Comparison of ENCODE assay signal across 26 cellular contexts in genomic region chr5:139378941-139379361, GRCh38. TPM values are rescaled to one million over a fixed set of nuclear protein-coding genes. Genes with fewer than 3 reads are reported as not detected.
DNase-seq lines count a peak whose midpoint lies in the region; ATAC-seq, FAIRE-seq and TF ChIP-seq lines count a peak whose summit lies in the region.
"Had no signal": no experiment of that assay in that cellular context is flagged by ENCODE, and none has a peak within 500 bp of the region (broad histone marks: within the 10 kb centered on the region; RNA-seq: fewer than 3 reads in every experiment).

No MANE protein-coding gene starts in this region.

- H3K4me3 ChIP-seq in Peyer's patch, result no peak overlapping the region
- H3K4me3 ChIP-seq in small intestine (ENCODE audit: low read depth in 1 of 2, low read length in 2 of 2), result no peak overlapping the region
- H3K4me3 ChIP-seq in esophagus muscularis mucosa, result no peak overlapping the region
- no peak overlapping the region for H3K4me3 ChIP-seq in thyroid gland (replicated peaks in 1 of 3)
- H3K4me3 ChIP-seq: HAP-1, right lobe of liver, uterus had no signal

- H3K9me3 Mint-ChIP-seq in activated naive CD8-positive, alpha-beta T cell treated with anti-CD3 and anti-CD28 coated beads, Interleukin-2, amount 10 ng/mL, durations not matched to agents 7 days and 5 days, result no peaks in the 10 kb centered on the region
- no peaks in the 10 kb centered on the region for H3K9me3 Mint-ChIP-seq in activated naive CD8-positive, alpha-beta T cell treated with anti-CD3 and anti-CD28 coated beads for 36 hours
- H3K9me3 Mint-ChIP-seq: activated CD4-positive, alpha-beta T cell treated with anti-CD3 and anti-CD28 coated beads, Interleukin-2, amount 10 ng/mL, durations not matched to agents 7 days and 5 days; nephron progenitor cell; T-helper 2 cell treated with Interferon-gamma antibody and Interleukin-4, amounts not matched to agents 5 μg/mL and 100 μg/mL, for 36 hours had no signal

- H3K9me3 ChIP-seq in Peyer's patch (no peaks in the 10 kb centered on the region), small intestine (ENCODE audit: control insufficient read depth, low read depth) (no peaks in the 10 kb centered on the region), esophagus muscularis mucosa (no peaks in the 10 kb centered on the region), thyroid gland (no peaks in the 10 kb centered on the region)
- H3K9me3 ChIP-seq: HAP-1, right lobe of liver, SK-N-SH, uterus had no signal

- H3K27ac Mint-ChIP-seq in activated naive CD8-positive, alpha-beta T cell treated with anti-CD3 and anti-CD28 coated beads, Interleukin-2, amount 10 ng/mL, durations not matched to agents 7 days and 5 days, result no peak overlapping the region
- H3K27ac Mint-ChIP-seq in activated naive CD8-positive, alpha-beta T cell treated with anti-CD3 and anti-CD28 coated beads for 36 hours, result no peak overlapping the region
- H3K27ac Mint-ChIP-seq: activated CD4-positive, alpha-beta T cell treated with anti-CD3 and anti-CD28 coated beads, Interleukin-2, amount 10 ng/mL, durations not matched to agents 7 days and 5 days; nephron progenitor cell; T-helper 2 cell treated with Interferon-gamma antibody and Interleukin-4, amounts not matched to agents 5 μg/mL and 100 μg/mL, for 36 hours had no signal

- no peak for ATAC-seq in activated naive CD8-positive, alpha-beta T cell treated with anti-CD3 and anti-CD28 coated beads, Interleukin-2, amount 10 ng/mL, durations not matched to agents 7 days and 5 days (ENCODE audit: low read depth)
- ATAC-seq in esophagus mucosa, result peak; percentile 7
- ATAC-seq: right lobe of liver had no signal

- no peak for FAIRE-seq in small intestine (lab: Jason Lieb, UNC)
- FAIRE-seq: A204.1 had no signal

- TF ChIP-seq CTCF in Peyer's patch (IDR thresholded peaks at IDR 0.05) (no peak), esophagus muscularis mucosa (IDR thresholded peaks at IDR 0.05) (no peak), thyroid gland (IDR thresholded peaks at IDR 0.05) (no peak)

- TF ChIP-seq EP300 in esophagus muscularis mucosa (IDR thresholded peaks at IDR 0.05), result no peak

- WGBS in small intestine, 3 donors, result 19 to 63% (median 45%) methylated on average over 13 of the region's 13 CpGs
- WGBS in esophagus muscularis mucosa, result 81% methylated on average over 13 of the region's 13 CpGs
- 83 to 87% methylated on average over 12 to 13 of the region's 13 CpGs for WGBS in thyroid gland, 2 donors

- TF ChIP-seq POLR2A in Peyer's patch (IDR thresholded peaks at IDR 0.05) (no peak), esophagus muscularis mucosa (IDR thresholded peaks at IDR 0.05; ENCODE audit: low read depth) (no peak), thyroid gland (IDR thresholded peaks at IDR 0.05) (no peak)

- H3K4me1 ChIP-seq in Peyer's patch (peaks cover 0 to 22% (median 3%) of the 10 kb centered on the region in 4 donors), small intestine (ENCODE audit: control insufficient read depth in 2 of 2, insufficient read depth in 1 of 2, low read depth in 1 of 2, low read length in 1 of 2) (peaks cover 5 to 9% of the 10 kb centered on the region in 2 donors), esophagus muscularis mucosa (peaks cover 0 to 21% (median 8%) of the 10 kb centered on the region in 4 donors), thyroid gland (peaks cover 3% of the 10 kb centered on the region in 2 donors)
- H3K4me1 ChIP-seq: HAP-1, uterus had no signal

- H3K36me3 ChIP-seq in Peyer's patch (peaks cover 0 to 25% (median 0%) of the 10 kb centered on the region in 3 donors), small intestine (ENCODE audit: control insufficient read depth in 2 of 2, insufficient read depth in 2 of 2, low read length in 2 of 2) (no peaks in the 10 kb centered on the region), esophagus muscularis mucosa (peaks cover 0 to 12% (median 0%) of the 10 kb centered on the region in 4 donors), thyroid gland (no peaks in the 10 kb centered on the region)
- H3K36me3 ChIP-seq: HAP-1, uterus had no signal

- DNase-seq in activated naive CD8-positive, alpha-beta T cell treated with anti-CD3 and anti-CD28 coated beads, Interleukin-2, amount 10 ng/mL, durations not matched to agents 7 days and 5 days, result peak; percentile 22
- DNase-seq in activated naive CD8-positive, alpha-beta T cell treated with anti-CD3 and anti-CD28 coated beads for 36 hours, result no peak
- DNase-seq in Peyer's patch, result peak in 2 of 3 donors; percentile 19 to 41
- peak; percentile 82 for DNase-seq in small intestine
- no peak for DNase-seq in esophagus muscularis mucosa (ENCODE audit: extremely low spot score)
- no peak for DNase-seq in EL
- DNase-seq in thyroid gland, result no peak
- DNase-seq: activated CD4-positive, alpha-beta T cell treated with anti-CD3 and anti-CD28 coated beads, Interleukin-2, amount 10 ng/mL, durations not matched to agents 7 days and 5 days; AML-193; NCI-H1092; NCI-H1930; NCI-H2227 treated with DMSO at 0.1 percent for 48 hours; NCI-H748 treated with DMSO at 0.1 percent for 48 hours; nephron progenitor cell; SK-N-SH had no signal

- no peaks in the 10 kb centered on the region for H3K27me3 ChIP-seq in Peyer's patch
- no peaks in the 10 kb centered on the region for H3K27me3 ChIP-seq in small intestine (ENCODE audit: control insufficient read depth in 2 of 2, insufficient read depth in 2 of 2, low read length in 2 of 2)
- H3K27me3 ChIP-seq in esophagus muscularis mucosa, result no peaks in the 10 kb centered on the region
- H3K27me3 ChIP-seq in thyroid gland, result no peaks in the 10 kb centered on the region
- H3K27me3 ChIP-seq: right lobe of liver, uterus had no signal

- H3K4me3 Mint-ChIP-seq in activated naive CD8-positive, alpha-beta T cell treated with anti-CD3 and anti-CD28 coated beads, Interleukin-2, amount 10 ng/mL, durations not matched to agents 7 days and 5 days, result no peak overlapping the region
- H3K4me3 Mint-ChIP-seq in activated naive CD8-positive, alpha-beta T cell treated with anti-CD3 and anti-CD28 coated beads for 36 hours, result no peak overlapping the region
- H3K4me3 Mint-ChIP-seq: activated CD4-positive, alpha-beta T cell treated with anti-CD3 and anti-CD28 coated beads, Interleukin-2, amount 10 ng/mL, durations not matched to agents 7 days and 5 days; nephron progenitor cell; T-helper 2 cell treated with Interferon-gamma antibody and Interleukin-4, amounts not matched to agents 5 μg/mL and 100 μg/mL, for 36 hours had no signal

- H3K36me3 Mint-ChIP-seq in activated naive CD8-positive, alpha-beta T cell treated with anti-CD3 and anti-CD28 coated beads, Interleukin-2, amount 10 ng/mL, durations not matched to agents 7 days and 5 days, result peaks cover 10% of the 10 kb centered on the region
- H3K36me3 Mint-ChIP-seq in activated naive CD8-positive, alpha-beta T cell treated with anti-CD3 and anti-CD28 coated beads for 36 hours, result no peaks in the 10 kb centered on the region

- POLR2A ChIA-PET in activated naive CD8-positive, alpha-beta T cell treated with anti-CD3 and anti-CD28 coated beads, Interleukin-2, amount 10 ng/mL, durations not matched to agents 7 days and 5 days (lab: Charles Lee), result interaction anchor here (0.7 to 0.8 kb wide), 2 partner anchors 9 to 85 kb away, joined by 3 read pairs; partner anchors contain the start of gene MATR3

- no peaks in the 10 kb centered on the region for H3K27me3 Mint-ChIP-seq in activated naive CD8-positive, alpha-beta T cell treated with anti-CD3 and anti-CD28 coated beads, Interleukin-2, amount 10 ng/mL, durations not matched to agents 7 days and 5 days
- H3K27me3 Mint-ChIP-seq in activated naive CD8-positive, alpha-beta T cell treated with anti-CD3 and anti-CD28 coated beads for 36 hours, result no peaks in the 10 kb centered on the region
- H3K27me3 Mint-ChIP-seq: activated CD4-positive, alpha-beta T cell treated with anti-CD3 and anti-CD28 coated beads, Interleukin-2, amount 10 ng/mL, durations not matched to agents 7 days and 5 days had no signal

- peaks cover 17% of the 10 kb centered on the region for H3K4me1 Mint-ChIP-seq in activated naive CD8-positive, alpha-beta T cell treated with anti-CD3 and anti-CD28 coated beads, Interleukin-2, amount 10 ng/mL, durations not matched to agents 7 days and 5 days
- H3K4me1 Mint-ChIP-seq in activated naive CD8-positive, alpha-beta T cell treated with anti-CD3 and anti-CD28 coated beads for 36 hours, result peaks cover 2% of the 10 kb centered on the region

- intact Hi-C loops in esophagus muscularis mucosa (cut with DNase I) (no loop called here), thyroid gland (cut with DNase I) (no loop called here)

- H3K27ac ChIP-seq in Peyer's patch, result no peak overlapping the region
- H3K27ac ChIP-seq in small intestine (ENCODE audit: low read depth in 1 of 2, low read length in 1 of 2), result peak overlapping the region; percentile 1 to 2
- H3K27ac ChIP-seq in esophagus muscularis mucosa (replicated peaks in 1 of 4), result no peak overlapping the region
- no peak overlapping the region for H3K27ac ChIP-seq in thyroid gland
- H3K27ac ChIP-seq: epithelial cell of prostate, right lobe of liver, uterus, VCaP had no signal

RNA-seq across cellular contexts. Expression of gene SLC23A1, which starts 4.1 kb away (rescaled TPM):
- 1 to 10 TPM; 1.3 to 1.8 TPM for total RNA-seq in activated naive CD8-positive, alpha-beta T cell treated with anti-CD3 and anti-CD28 coated beads, Interleukin-2, amount 10 ng/mL, durations not matched to agents 7 days and 5 days
- not detected for total RNA-seq in activated naive CD8-positive, alpha-beta T cell treated with anti-CD3 and anti-CD28 coated beads for 36 hours
- total RNA-seq in Peyer's patch, result 100 to 1,000 TPM in 3 of 4 donors, 1 to 10 TPM in 1; 1.7 to 198 (median 143) TPM
- total RNA-seq in esophagus mucosa, result 0.28 TPM
- 10 to 100 TPM in 2 of 3 donors, 1 to 10 TPM in 1; 7.1 to 13.0 (median 11.9) TPM for polyA plus RNA-seq in small intestine
- not detected for total RNA-seq in esophagus muscularis mucosa
- total RNA-seq in thyroid gland, result not detected
- total RNA-seq: cerebellum, fibroblast of villous mesenchyme, RPMI7951 had no signal
- polyA plus RNA-seq: SK-N-SH had no signal

RNA-seq across cellular contexts. Expression of gene MZB1, which starts 10.8 kb away (rescaled TPM):
- total RNA-seq in activated naive CD8-positive, alpha-beta T cell treated with anti-CD3 and anti-CD28 coated beads, Interleukin-2, amount 10 ng/mL, durations not matched to agents 7 days and 5 days, result 10 to 100 TPM; 21.8 to 22.6 TPM
- 10 to 100 TPM; 10.4 to 10.6 TPM for total RNA-seq in activated naive CD8-positive, alpha-beta T cell treated with anti-CD3 and anti-CD28 coated beads for 36 hours
- total RNA-seq in Peyer's patch (10 to 100 TPM in 1 of 4 donors, 1 to 10 TPM in 3; 1.4 to 18.2 (median 4.4) TPM), esophagus mucosa (3.3 TPM), esophagus muscularis mucosa (under 1 TPM in 2 of 4 donors, not detected in 2; 0.78 to 0.99 TPM), thyroid gland (1 to 10 TPM in 2 of 4 donors, not detected in 2; 1.1 to 6.0 TPM)
- 10 to 100 TPM in 2 of 3 donors, 1 to 10 TPM in 1; 2.7 to 58.9 (median 13.9) TPM for polyA plus RNA-seq in small intestine
- total RNA-seq: RPMI7951 had no signal
- polyA plus RNA-seq: SK-N-SH had no signal

RNA-seq across cellular contexts. Expression of gene PROB1, which starts 16.0 kb away (rescaled TPM):
- 1 to 10 TPM; 4.1 to 4.3 TPM for total RNA-seq in activated naive CD8-positive, alpha-beta T cell treated with anti-CD3 and anti-CD28 coated beads, Interleukin-2, amount 10 ng/mL, durations not matched to agents 7 days and 5 days
- 1 to 10 TPM; 5.5 to 6.2 TPM for total RNA-seq in activated naive CD8-positive, alpha-beta T cell treated with anti-CD3 and anti-CD28 coated beads for 36 hours
- total RNA-seq in Peyer's patch, result under 1 TPM; 0.18 to 0.94 (median 0.84) TPM
- total RNA-seq in esophagus mucosa, result 1.9 TPM
- polyA plus RNA-seq in small intestine, result 1 to 10 TPM in 1 of 3 donors, under 1 TPM in 2; 0.45 to 1.0 (median 0.54) TPM
- 10 to 100 TPM in 2 of 4 donors, 1 to 10 TPM in 2; 2.5 to 11.0 (median 7.8) TPM for total RNA-seq in esophagus muscularis mucosa
- total RNA-seq in thyroid gland, result 1 to 10 TPM; 1.6 to 4.2 (median 1.9) TPM

RNA-seq across cellular contexts. Expression of gene SPATA24, which starts 24.9 kb away (rescaled TPM):
- total RNA-seq in activated naive CD8-positive, alpha-beta T cell treated with anti-CD3 and anti-CD28 coated beads, Interleukin-2, amount 10 ng/mL, durations not matched to agents 7 days and 5 days, result 1 to 10 TPM; 6.3 to 6.4 TPM
- 1 to 10 TPM; 2.2 to 4.0 TPM for total RNA-seq in activated naive CD8-positive, alpha-beta T cell treated with anti-CD3 and anti-CD28 coated beads for 36 hours
- total RNA-seq in Peyer's patch (10 to 100 TPM in 1 of 4 donors, 1 to 10 TPM in 1, not detected in 2; 3.1 to 11.6 TPM), esophagus mucosa (3.7 TPM), esophagus muscularis mucosa (1 to 10 TPM; 2.9 to 6.5 (median 4.8) TPM), thyroid gland (10 to 100 TPM in 1 of 4 donors, 1 to 10 TPM in 3; 6.5 to 14.2 (median 7.3) TPM)
- polyA plus RNA-seq in small intestine, result 10 to 100 TPM in 2 of 3 donors, 1 to 10 TPM in 1; 7.2 to 15.1 (median 14.1) TPM

RNA-seq across cellular contexts. Expression of gene PAIP2, which starts 37.3 kb away (rescaled TPM):
- total RNA-seq in activated naive CD8-positive, alpha-beta T cell treated with anti-CD3 and anti-CD28 coated beads, Interleukin-2, amount 10 ng/mL, durations not matched to agents 7 days and 5 days, result 100 to 1,000 TPM; 108 to 118 TPM
- total RNA-seq in activated naive CD8-positive, alpha-beta T cell treated with anti-CD3 and anti-CD28 coated beads for 36 hours, result 10 to 100 TPM; 91.7 to 94.0 TPM
- total RNA-seq in Peyer's patch, result 10 to 100 TPM; 24.3 to 77.6 (median 35.6) TPM
- 38.1 TPM for total RNA-seq in esophagus mucosa
- polyA plus RNA-seq in small intestine, result 10 to 100 TPM; 43.6 to 58.9 (median 56.5) TPM
- 100 to 1,000 TPM in 1 of 4 donors, 10 to 100 TPM in 3; 73.6 to 111 (median 97.0) TPM for total RNA-seq in esophagus muscularis mucosa
- 100 to 1,000 TPM in 3 of 4 donors, 10 to 100 TPM in 1; 92.7 to 136 (median 117) TPM for total RNA-seq in thyroid gland

Comparison
In these comparisons a context has a peak if more than half of its experiments do, and no peak if none do; other contexts are left out.
1. DNase-seq: peak in activated naive CD8-positive, alpha-beta T cell treated with anti-CD3 and anti-CD28 coated beads, Interleukin-2, amount 10 ng/mL, durations not matched to agents 7 days and 5 days (single experiment), Peyer's patch (2 of 3) and small intestine (single experiment); none in activated naive CD8-positive, alpha-beta T cell treated with anti-CD3 and anti-CD28 coated beads for 36 hours (single experiment), esophagus muscularis mucosa (single experiment), EL (single experiment) and thyroid gland (0 of 2).
2. H3K27ac ChIP-seq: peak in small intestine (2 of 2); none in Peyer's patch (0 of 4), esophagus muscularis mucosa (0 of 4) and thyroid gland (0 of 3).